ENCODE assay signal across 22 cellular contexts in the genomic region with DNA sequence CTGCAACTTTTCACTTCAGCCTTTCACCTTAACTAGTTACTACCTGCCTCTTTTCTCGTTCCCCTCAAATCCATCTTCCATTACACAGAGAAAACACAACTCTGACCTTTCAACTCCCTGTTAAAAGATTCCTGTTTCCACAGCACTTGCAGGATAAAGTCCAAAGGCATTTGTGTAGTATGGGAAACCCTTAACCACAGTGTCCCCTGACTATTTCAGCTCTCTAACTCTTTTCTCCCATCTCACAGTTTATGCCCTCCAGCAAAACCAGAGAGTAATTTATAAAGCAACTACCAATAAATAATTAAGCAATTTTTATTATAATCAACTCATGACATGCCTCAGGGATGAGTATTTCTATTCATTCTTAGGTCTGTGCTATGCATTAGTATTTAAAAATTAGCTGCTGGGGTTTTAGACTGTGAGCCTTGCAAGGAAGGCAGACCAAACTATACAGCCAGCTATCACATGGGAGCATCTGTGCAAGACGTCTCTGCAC. TPM values are rescaled to one million over a fixed set of nuclear protein-coding genes. Genes with fewer than 3 reads are reported as not detected.
DNase-seq lines count a peak whose midpoint lies in the region; ATAC-seq and TF ChIP-seq lines count a peak whose summit lies in the region.
"Had no signal": no experiment of that assay in that cellular context is flagged by ENCODE, and none has a peak within 500 bp of the region (broad histone marks: within the 10 kb centered on the region; RNA-seq: fewer than 3 reads in every experiment).

No MANE protein-coding gene starts in this region.

- TF ChIP-seq CTCF in Caco-2 (IDR thresholded peaks at IDR 0.05; ENCODE audit: insufficient read depth in 1 of 2, low read depth in 1 of 2, low read length in 1 of 2, severe bottlenecking in 1 of 2, unreplicated experiment in 1 of 2) (no peak), WERI-Rb-1 (IDR thresholded peaks at IDR 0.05; ENCODE audit: low read depth, low read length) (no peak), liver (IDR thresholded peaks at IDR 0.05; ENCODE audit: low read depth, low read length, missing input control) (no peak)

- H3K27ac Mint-ChIP-seq in Caco-2 (ENCODE audit: unreplicated experiment): peak overlapping the region; percentile 10
- H3K27ac Mint-ChIP-seq: activated CD4-positive, alpha-beta T cell treated with anti-CD3 and anti-CD28 coated beads, Interleukin-2, amount 10 ng/mL, durations not matched to agents 24 days and 14 days; activated CD8-positive, alpha-beta memory T cell treated with anti-CD3 and anti-CD28 coated beads, Interleukin-2, amount 10 ng/mL, durations not matched to agents 7 days and 5 days; activated naive CD4-positive, alpha-beta T cell treated with anti-CD3 and anti-CD28 coated beads, Interleukin-2, amount 10 ng/mL, durations not matched to agents 7 days and 5 days; activated T-cell treated with anti-CD3 and anti-CD28 coated beads, Interleukin-2, amount 50 U/mL, for 72 hours; memory B cell had no signal

- DNase-seq in Caco-2 (no peak), M059J (ENCODE audit: low read depth) (peak; percentile 53), WERI-Rb-1 (no peak), inferior parietal cortex (ENCODE audit: extremely low spot score) (no peak)
- DNase-seq: ACHN; activated CD4-positive, alpha-beta T cell treated with anti-CD3 and anti-CD28 coated beads, Interleukin-2, amount 10 ng/mL, durations not matched to agents 24 days and 14 days; activated CD8-positive, alpha-beta memory T cell treated with anti-CD3 and anti-CD28 coated beads, Interleukin-2, amount 10 ng/mL, durations not matched to agents 7 days and 5 days; activated naive CD4-positive, alpha-beta T cell treated with anti-CD3 and anti-CD28 coated beads, Interleukin-2, amount 10 ng/mL, durations not matched to agents 7 days and 5 days; activated T-cell treated with anti-CD3 and anti-CD28 coated beads, Interleukin-2, amount 50 U/mL, for 72 hours; amygdala; DND-41; kidney glomerular epithelial cell; NCI-H1105; NCI-H2029 treated with DMSO at 0.1 percent for 48 hours; NCI-H446; stimulated activated CD4-positive, alpha-beta T cell treated with anti-CD3 and anti-CD28 coated beads, Interleukin-2, amount 100 ng/mL, for 24 hours; T-helper 2 cell had no signal

- POLR2A ChIA-PET in Caco-2 (lab: Charles Lee): no interaction called here

- peak overlapping the region; percentile 87 for H3K27ac ChIP-seq in WERI-Rb-1
- H3K27ac ChIP-seq in liver (ENCODE audit: low read depth in 1 of 2, low read length in 2 of 2): no peak overlapping the region
- H3K27ac ChIP-seq: skin epidermis had no signal

- WGBS in liver: 46% methylated on average over 2 of the region's 2 CpGs

- intact Hi-C loops in Caco-2 (cut with micrococcal nuclease; ENCODE audit: unreplicated experiment): loop anchor here (5.0 to 10.0 kb wide), 3 partner anchors 459 to 1032 kb away; partner anchors contain the start of gene PPP1R9A

- peaks cover 24% of the 10 kb centered on the region for H3K4me1 Mint-ChIP-seq in Caco-2 (ENCODE audit: low read depth, unreplicated experiment)
- H3K4me1 Mint-ChIP-seq: activated CD4-positive, alpha-beta T cell treated with anti-CD3 and anti-CD28 coated beads, Interleukin-2, amount 10 ng/mL, durations not matched to agents 24 days and 14 days; activated CD8-positive, alpha-beta memory T cell treated with anti-CD3 and anti-CD28 coated beads, Interleukin-2, amount 10 ng/mL, durations not matched to agents 7 days and 5 days; activated naive CD4-positive, alpha-beta T cell treated with anti-CD3 and anti-CD28 coated beads, Interleukin-2, amount 10 ng/mL, durations not matched to agents 7 days and 5 days; memory B cell had no signal

- CTCF ChIA-PET in Caco-2 (lab: Charles Lee): no interaction called here

- H3K4me1 ChIP-seq in Caco-2 (peaks cover 20% of the 10 kb centered on the region), liver (ENCODE audit: control insufficient read depth in 4 of 4, insufficient read depth in 4 of 4, low read length in 3 of 4) (peaks cover 0 to 3% (median 2%) of the 10 kb centered on the region in 4 donors)

- no peaks in the 10 kb centered on the region for H3K36me3 ChIP-seq in Caco-2 (ENCODE audit: control insufficient read depth, insufficient read depth, low read length)
- no peaks in the 10 kb centered on the region for H3K36me3 ChIP-seq in WERI-Rb-1
- H3K36me3 ChIP-seq in liver (ENCODE audit: control insufficient read depth in 4 of 4, insufficient read depth in 3 of 4, low read depth in 1 of 4, low read length in 3 of 4): no peaks in the 10 kb centered on the region

- no peak for TF ChIP-seq RAD21 in liver (IDR thresholded peaks at IDR 0.05)

- peak overlapping the region; percentile 58 for H3K4me3 Mint-ChIP-seq in Caco-2 (ENCODE audit: unreplicated experiment)
- H3K4me3 Mint-ChIP-seq: activated CD4-positive, alpha-beta T cell treated with anti-CD3 and anti-CD28 coated beads, Interleukin-2, amount 10 ng/mL, durations not matched to agents 24 days and 14 days; activated CD8-positive, alpha-beta memory T cell treated with anti-CD3 and anti-CD28 coated beads, Interleukin-2, amount 10 ng/mL, durations not matched to agents 7 days and 5 days; activated naive CD4-positive, alpha-beta T cell treated with anti-CD3 and anti-CD28 coated beads, Interleukin-2, amount 10 ng/mL, durations not matched to agents 7 days and 5 days; activated T-cell treated with anti-CD3 and anti-CD28 coated beads, Interleukin-2, amount 50 U/mL, for 72 hours; memory B cell had no signal

- ATAC-seq in HG03045 (IDR thresholded peaks at IDR 0.05; ENCODE audit: unreplicated experiment) (no peak), HG03354 (IDR thresholded peaks at IDR 0.05; ENCODE audit: poor library complexity, severe bottlenecking, unreplicated experiment) (no peak)
- ATAC-seq: activated CD8-positive, alpha-beta memory T cell treated with anti-CD3 and anti-CD28 coated beads, Interleukin-2, amount 10 ng/mL, durations not matched to agents 7 days and 5 days; activated T-cell treated with anti-CD3 and anti-CD28 coated beads, Interleukin-2, amount 50 U/mL, for 72 hours had no signal

- H3K27me3 ChIP-seq in Caco-2 (replicated peaks; ENCODE audit: control insufficient read depth, insufficient read depth, low read length) (no peaks in the 10 kb centered on the region), WERI-Rb-1 (ENCODE audit: insufficient read depth, low read depth, severe bottlenecking) (no peaks in the 10 kb centered on the region), liver (ENCODE audit: control insufficient read depth in 4 of 4, insufficient read depth in 4 of 4, low read length in 3 of 4) (no peaks in the 10 kb centered on the region)

- H3K4me3 ChIP-seq in Caco-2 (ENCODE audit: low read depth, low read length) (peak overlapping the region; percentile 9; the same call in 1 of the 2 replicates), WERI-Rb-1 (ENCODE audit: low read depth, low read length) (peak overlapping the region; percentile 16; the same call in 1 of the 2 replicates), liver (ENCODE audit: low read depth in 1 of 3, low read length in 3 of 3) (no peak overlapping the region)
- H3K4me3 ChIP-seq: skin epidermis had no signal

- no peaks in the 10 kb centered on the region for H3K9me3 ChIP-seq in Caco-2
- H3K9me3 ChIP-seq in WERI-Rb-1 (ENCODE audit: severe bottlenecking): no peaks in the 10 kb centered on the region
- H3K9me3 ChIP-seq in liver (ENCODE audit: control insufficient read depth in 4 of 4, low read length in 3 of 4): no peaks in the 10 kb centered on the region

- H3K9ac ChIP-seq in liver (ENCODE audit: low read depth in 1 of 2, low read length in 2 of 2): no peak overlapping the region

- H3K36me3 Mint-ChIP-seq in Caco-2 (ENCODE audit: insufficient read depth, unreplicated experiment): no peaks in the 10 kb centered on the region
- H3K36me3 Mint-ChIP-seq: activated CD8-positive, alpha-beta memory T cell treated with anti-CD3 and anti-CD28 coated beads, Interleukin-2, amount 10 ng/mL, durations not matched to agents 7 days and 5 days; activated naive CD4-positive, alpha-beta T cell treated with anti-CD3 and anti-CD28 coated beads, Interleukin-2, amount 10 ng/mL, durations not matched to agents 7 days and 5 days; memory B cell had no signal

- no peaks in the 10 kb centered on the region for H3K9me3 Mint-ChIP-seq in Caco-2 (ENCODE audit: unreplicated experiment)
- H3K9me3 Mint-ChIP-seq: activated CD4-positive, alpha-beta T cell treated with anti-CD3 and anti-CD28 coated beads, Interleukin-2, amount 10 ng/mL, durations not matched to agents 24 days and 14 days; activated naive CD4-positive, alpha-beta T cell treated with anti-CD3 and anti-CD28 coated beads, Interleukin-2, amount 10 ng/mL, durations not matched to agents 7 days and 5 days; activated T-cell treated with anti-CD3 and anti-CD28 coated beads, Interleukin-2, amount 50 U/mL, for 72 hours; memory B cell had no signal

- BruUV-seq in Caco-2 (replicated peaks; lab: Mats Ljungman, UMichigan): no TSS peak

- H3K27me3 Mint-ChIP-seq in Caco-2 (ENCODE audit: insufficient read depth, unreplicated experiment): no peaks in the 10 kb centered on the region

TF ChIP-seq in liver, 16 proteins besides CTCF, POLR2A, EP300 and RAD21:
- TF ChIP-seq JUND (IDR thresholded peaks at IDR 0.05): no peak
- TF ChIP-seq EGR1 (IDR thresholded peaks at IDR 0.05; ENCODE audit: low read depth in 2 of 2): no peak
- TF ChIP-seq HNF4A (conservative IDR thresholded peaks at IDR 0.05): peak; percentile 20 to 62
- no peak for TF ChIP-seq NR2F2 (IDR thresholded peaks at IDR 0.05)
- TF ChIP-seq, protein P1, sequence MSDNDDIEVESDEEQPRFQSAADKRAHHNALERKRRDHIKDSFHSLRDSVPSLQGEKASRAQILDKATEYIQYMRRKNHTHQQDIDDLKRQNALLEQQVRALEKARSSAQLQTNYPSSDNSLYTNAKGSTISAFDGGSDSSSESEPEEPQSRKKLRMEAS (IDR thresholded peaks at IDR 0.05): no peak

RNA-seq across cellular contexts. Expression of gene COL1A2, which starts 51.0 kb away (rescaled TPM):
- total RNA-seq in Caco-2 (2022): 2.6 and 6.7 TPM in 2 replicates
- 587 and 961 TPM in 2 replicates for total RNA-seq in M059J (2014; rRNA removed; shearing (Covaris generic))
- 10 to 100 TPM; 35.0 to 86.2 TPM for total RNA-seq in liver
- 10 to 100 TPM; 11.5 to 49.1 TPM for polyA plus RNA-seq in liver

Comparison
In these comparisons a context has a peak if more than half of its experiments do, and no peak if none do; other contexts are left out.
1. H3K4me3 ChIP-seq: peak in Caco-2 (single experiment) and WERI-Rb-1 (single experiment); none in liver (0 of 3).